Comparison of ENCODE assay signal across 9 cellular contexts in genomic region chr16:3171181-3171854, GRCh38. TPM values are rescaled to one million over a fixed set of nuclear protein-coding genes. Genes with fewer than 3 reads are reported as not detected.
A peak's percentile ranks its signal among the peaks of the same experiment; 100 is the strongest.
DNase-seq lines count a peak whose midpoint lies in the region; ATAC-seq and TF ChIP-seq lines count a peak whose summit lies in the region.
"Had no signal": no experiment of that assay in that cellular context is flagged by ENCODE, and none has a peak within 500 bp of the region (broad histone marks: within the 10 kb centered on the region; RNA-seq: fewer than 3 reads in every experiment).

No MANE protein-coding gene starts in this region.

- no peaks in the 10 kb centered on the region for H3K27me3 ChIP-seq in GM06990 (replicated peaks; ENCODE audit: control insufficient read depth, insufficient read depth, low read length)
- H3K27me3 ChIP-seq in HUES64 (ENCODE audit: insufficient read depth, low read length) = peaks cover 87% of the 10 kb centered on the region

- intact Hi-C loops in mucosa of descending colon (cut with DNase I, micrococcal nuclease) = no loop called here

- no peaks in the 10 kb centered on the region for H3K9me3 Mint-ChIP-seq in osteocyte (ENCODE audit: unreplicated experiment)

- H3K36me3 Mint-ChIP-seq in osteocyte (ENCODE audit: unreplicated experiment) = no peaks in the 10 kb centered on the region

- H3K4me1 Mint-ChIP-seq in osteocyte (ENCODE audit: unreplicated experiment) = peaks cover 23% of the 10 kb centered on the region

- H3K4me3 Mint-ChIP-seq in osteocyte (ENCODE audit: unreplicated experiment) = no peak overlapping the region

- no peak overlapping the region for H3K27ac ChIP-seq in HUES64 (ENCODE audit: low read depth, low read length)
- H3K27ac ChIP-seq: cardiac muscle cell had no signal

- H3K9me3 ChIP-seq in HUES64 (ENCODE audit: insufficient read depth, low read depth, low read length) (no peaks in the 10 kb centered on the region), mucosa of descending colon (no peaks in the 10 kb centered on the region)

- ATAC-seq in mucosa of descending colon (peak; percentile 53), HG02981 (IDR thresholded peaks at IDR 0.05; ENCODE audit: unreplicated experiment) (no peak)

- DNase-seq in GM06990 (ENCODE audit: extremely low read depth, insufficient read length) = no peak
- peak; percentile 56 for DNase-seq in activated naive CD4-positive, alpha-beta T cell treated with Interleukin-2 at 50 U/mL for 16 hours
- DNase-seq in mucosa of descending colon = no peak
- DNase-seq in Ammon's horn (ENCODE audit: low spot score) = no peak
- no peak for DNase-seq in SHP77 (lab: John Stamatoyannopoulos, UW)
- DNase-seq in osteocyte (ENCODE audit: extremely low spot score, unreplicated experiment) = no peak

- H3K27me3 Mint-ChIP-seq in osteocyte (ENCODE audit: unreplicated experiment) = peaks cover 31% of the 10 kb centered on the region

- peak overlapping the region; percentile 17; the same call in 1 of the 2 replicates for H3K9ac ChIP-seq in HUES64 (ENCODE audit: low read depth, low read length)

- H3K4me3 ChIP-seq in GM06990 (replicated peaks; ENCODE audit: low read depth, low read length) (peak overlapping the region; percentile 32), HUES64 (ENCODE audit: low read length) (peak overlapping the region; percentile 59), mucosa of descending colon (no peak overlapping the region)
- H3K4me3 ChIP-seq: cardiac muscle cell had no signal

- peaks cover 4% of the 10 kb centered on the region; the same call in 1 of the 2 replicates for H3K4me1 ChIP-seq in HUES64 (ENCODE audit: insufficient read depth, low read length)
- peaks cover 23% of the 10 kb centered on the region for H3K4me1 ChIP-seq in mucosa of descending colon (ENCODE audit: low read depth)

- H3K36me3 ChIP-seq in GM06990 (ENCODE audit: control insufficient read depth, insufficient read depth, low read length) (no peaks in the 10 kb centered on the region), HUES64 (ENCODE audit: insufficient read depth, low read length) (no peaks in the 10 kb centered on the region), mucosa of descending colon (ENCODE audit: low read depth) (no peaks in the 10 kb centered on the region)
- H3K36me3 ChIP-seq: cardiac muscle cell had no signal

- 13% methylated on average over 35 of the region's 35 CpGs for WGBS in HUES64

- H3K27ac Mint-ChIP-seq in osteocyte (ENCODE audit: unreplicated experiment) = no peak overlapping the region

- TF ChIP-seq CTCF in GM06990 (IDR thresholded peaks at IDR 0.05; ENCODE audit: insufficient read depth, low read length, poor library complexity, severe bottlenecking) (no peak), mucosa of descending colon (IDR thresholded peaks at IDR 0.05) (no peak), osteocyte (IDR thresholded peaks at IDR 0.05) (no peak)

RNA-seq across cellular contexts. Expression of gene OR1F1, which starts 16.7 kb away (rescaled TPM):
- polyA plus RNA-seq in HUES64 (2013, experiment 1 of 2) = not detected
- not detected for polyA plus RNA-seq in HUES64 (2013, experiment 2 of 2)
- total RNA-seq in mucosa of descending colon (not detected), osteocyte (not detected in 2 replicates)
- total RNA-seq: cardiac muscle cell had no signal
- polyA plus RNA-seq: cardiac muscle cell had no signal

RNA-seq across cellular contexts. Expression of gene ZNF213, which starts 36.5 kb away (rescaled TPM):
- 5.7 TPM for polyA plus RNA-seq in HUES64 (2013, experiment 1 of 2)
- polyA plus RNA-seq in HUES64 (2013, experiment 2 of 2) = 7.3 TPM
- 10 to 100 TPM; 10.3 to 18.1 (median 14.1) TPM for total RNA-seq in mucosa of descending colon
- 13.4 and 14.3 TPM in 2 replicates for total RNA-seq in osteocyte

RNA-seq across cellular contexts. Expression of gene ZNF205, which starts 58.9 kb away (rescaled TPM):
- 13.1 TPM for polyA plus RNA-seq in HUES64 (2013, experiment 1 of 2)
- polyA plus RNA-seq in HUES64 (2013, experiment 2 of 2) = 13.6 TPM
- total RNA-seq in mucosa of descending colon (10 to 100 TPM in 2 of 3 donors, 1 to 10 TPM in 1; 8.5 to 10.2 (median 10.2) TPM), osteocyte (14.8 and 15.9 TPM in 2 replicates)
